ENCODE assay signal across 8 cellular contexts in the genomic region with DNA sequence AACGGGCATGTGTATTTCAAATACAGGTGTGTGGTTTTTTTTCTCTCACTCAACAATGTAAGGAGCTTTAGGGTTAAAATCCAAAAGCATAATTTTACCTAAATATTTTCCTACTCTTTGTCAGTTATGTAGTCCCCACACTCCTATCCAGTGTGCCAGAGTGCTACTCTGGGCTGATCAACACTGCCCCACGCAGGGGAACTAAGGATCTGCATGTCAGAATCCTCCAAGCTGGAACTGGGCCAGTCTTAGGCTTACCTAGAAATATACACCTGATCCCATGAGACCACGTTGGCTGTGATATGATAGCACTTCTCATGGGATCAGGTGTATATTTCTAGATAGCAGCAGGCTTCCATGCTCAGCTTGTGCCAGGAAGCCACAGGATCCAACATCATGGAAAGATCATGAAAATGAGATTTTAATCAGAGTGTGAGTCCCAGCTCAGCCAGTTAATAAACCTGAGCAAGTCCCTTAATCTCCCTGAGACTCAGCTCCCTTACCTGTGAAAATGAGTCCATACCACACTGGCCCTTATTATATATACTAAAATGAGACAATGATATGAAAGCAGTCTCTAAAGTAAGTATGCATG. TPM values are rescaled to one million over a fixed set of nuclear protein-coding genes. Genes with fewer than 3 reads are reported as not detected.
A peak's percentile ranks its signal among the peaks of the same experiment; 100 is the strongest.
DNase-seq lines count a peak whose midpoint lies in the region; ATAC-seq and TF ChIP-seq lines count a peak whose summit lies in the region.

No MANE protein-coding gene starts in this region.

- H3K27ac ChIP-seq in SU-DHL-6 (ENCODE audit: low read depth, low read length): peak overlapping the region; percentile 83
- H3K27ac ChIP-seq in trophoblast cell (ENCODE audit: low read depth, low read length): no peak overlapping the region
- H3K27ac ChIP-seq in gastroesophageal sphincter: no peak overlapping the region

- TF ChIP-seq POLR2A in gastroesophageal sphincter (IDR thresholded peaks at IDR 0.05): no peak

- no peak overlapping the region for H2BK12ac ChIP-seq in trophoblast cell (ENCODE audit: low read length)

- H3K9me3 ChIP-seq in SU-DHL-6 (ENCODE audit: insufficient read depth, low read length) (no peaks in the 10 kb centered on the region), trophoblast cell (ENCODE audit: insufficient read depth, low read depth, low read length) (no peaks in the 10 kb centered on the region), gastroesophageal sphincter (no peaks in the 10 kb centered on the region)

- H4K8ac ChIP-seq in trophoblast cell (ENCODE audit: low read depth, low read length): no peak overlapping the region

- no peak overlapping the region for H3K4me3 ChIP-seq in SU-DHL-6 (ENCODE audit: insufficient read depth, low read length, poor library complexity, severe bottlenecking)
- no peak overlapping the region for H3K4me3 ChIP-seq in trophoblast cell (ENCODE audit: low read depth, low read length)
- H3K4me3 ChIP-seq in gastroesophageal sphincter: no peak overlapping the region

- no peaks in the 10 kb centered on the region for H3K9me2 ChIP-seq in SU-DHL-6 (replicated peaks; ENCODE audit: insufficient read depth, low read length)

- peak; percentile 21 to 65 (median 58) for DNase-seq in NCI-H1417 (lab: John Stamatoyannopoulos, UW)
- DNase-seq in NCI-H1417 treated with DMSO at 0.1 percent for 48 hours (lab: John Stamatoyannopoulos, UW): no peak
- peak; percentile 25 for DNase-seq in LHCN-M2 (ENCODE audit: low read depth)
- peak; percentile 51 for DNase-seq in dermis blood vessel endothelial cell
- DNase-seq in trophoblast cell: peak; percentile 1 to 38

- H2BK120ac ChIP-seq in trophoblast cell (ENCODE audit: insufficient read depth, low read length, poor library complexity): no peak overlapping the region

- TF ChIP-seq EP300 in gastroesophageal sphincter (IDR thresholded peaks at IDR 0.05): no peak

- ATAC-seq in GM21786 (IDR thresholded peaks at IDR 0.05; ENCODE audit: unreplicated experiment) (peak; percentile 41), gastroesophageal sphincter (no peak)

- no peak overlapping the region for H3K9ac ChIP-seq in SU-DHL-6 (ENCODE audit: low read length)
- H3K9ac ChIP-seq in trophoblast cell (ENCODE audit: low read length): no peak overlapping the region

- H2AK5ac ChIP-seq in trophoblast cell (ENCODE audit: low read length): no peak overlapping the region

- H3K79me1 ChIP-seq in trophoblast cell (ENCODE audit: low read length): no peaks in the 10 kb centered on the region

- H3K4me1 ChIP-seq in trophoblast cell (ENCODE audit: control insufficient read depth in 1 of 2, insufficient read depth in 2 of 2, low read length in 2 of 2) (no peaks in the 10 kb centered on the region), gastroesophageal sphincter (no peaks in the 10 kb centered on the region)

- no peaks in the 10 kb centered on the region for H4K20me1 ChIP-seq in SU-DHL-6 (ENCODE audit: low read depth, low read length)

- H3K27me3 ChIP-seq in SU-DHL-6 (ENCODE audit: low read length) (no peaks in the 10 kb centered on the region), trophoblast cell (ENCODE audit: insufficient read depth, low read length) (no peaks in the 10 kb centered on the region), gastroesophageal sphincter (no peaks in the 10 kb centered on the region)

- no CpG with 5 or more reads among the region's 3 CpGs for WGBS in trophoblast cell (ENCODE audit: extremely low coverage, insufficient coverage, insufficient read length)
- 44 to 52% methylated on average over 3 of the region's 3 CpGs for WGBS in gastroesophageal sphincter (ENCODE audit: low coverage in 1 of 2), 2 donors

- no peak overlapping the region for H4K12ac ChIP-seq in trophoblast cell (ENCODE audit: low read depth, low read length)

- TF ChIP-seq CTCF in SU-DHL-6 (IDR thresholded peaks at IDR 0.05; ENCODE audit: insufficient read depth, low read length, poor library complexity, severe bottlenecking) (peak; percentile 66), gastroesophageal sphincter (IDR thresholded peaks at IDR 0.05) (peak in 1 of 4 experiments; percentile 14)

- peaks cover 8% of the 10 kb centered on the region; the same call in 1 of the 2 replicates for H3F3A ChIP-seq in SU-DHL-6 (ENCODE audit: insufficient read depth)

- H3K36me3 ChIP-seq in SU-DHL-6 (ENCODE audit: low read length): no peaks in the 10 kb centered on the region
- no peaks in the 10 kb centered on the region for H3K36me3 ChIP-seq in trophoblast cell (ENCODE audit: control insufficient read depth in 1 of 2, insufficient read depth in 2 of 2, low read length in 2 of 2)
- H3K36me3 ChIP-seq in gastroesophageal sphincter: no peaks in the 10 kb centered on the region

- no peak overlapping the region for H3K18ac ChIP-seq in trophoblast cell (ENCODE audit: low read length)

- H4K91ac ChIP-seq in trophoblast cell (ENCODE audit: low read depth, low read length): no peak overlapping the region

- peak overlapping the region; percentile 41 for H3K4me2 ChIP-seq in SU-DHL-6 (ENCODE audit: low read depth, low read length, poor library complexity, severe bottlenecking)
- no peak overlapping the region for H3K4me2 ChIP-seq in trophoblast cell (ENCODE audit: low read length)

- H3K79me2 ChIP-seq in SU-DHL-6 (ENCODE audit: insufficient read depth, low read length) (no peaks in the 10 kb centered on the region), trophoblast cell (ENCODE audit: control insufficient read depth, insufficient read depth, low read length, poor library complexity) (no peaks in the 10 kb centered on the region)

- H3K4ac ChIP-seq in trophoblast cell (ENCODE audit: low read depth, low read length): no peak overlapping the region

- H3K23ac ChIP-seq in trophoblast cell (ENCODE audit: low read length): no peak overlapping the region

- no peak overlapping the region for H3K14ac ChIP-seq in trophoblast cell (ENCODE audit: low read length)

- H2AFZ ChIP-seq in SU-DHL-6 (ENCODE audit: low read depth, low read length, severe bottlenecking): no peak overlapping the region
- H2AFZ ChIP-seq in trophoblast cell (ENCODE audit: insufficient read depth, low read length, poor library complexity): no peak overlapping the region

- no peak overlapping the region for H2BK5ac ChIP-seq in trophoblast cell (ENCODE audit: low read depth, low read length, poor library complexity)

RNA-seq across cellular contexts. Expression of a gene that starts 29.7 kb away (rescaled TPM):
- 2.4 and 3.7 TPM in 2 replicates for total RNA-seq in LHCN-M2 (2014; rRNA removed)
- polyA plus RNA-seq in LHCN-M2 (2012): 0.33 TPM
- total RNA-seq in dermis blood vessel endothelial cell: 1.2 and 1.5 TPM in 2 replicates
- polyA plus RNA-seq in trophoblast cell (2013): 0.04 and 0.07 TPM in 2 replicates
- total RNA-seq in gastroesophageal sphincter: 10 to 100 TPM in 1 of 4 donors, 1 to 10 TPM in 3; 1.6 to 10.3 (median 5.3) TPM
